ENCODE assay signal across 8 cellular contexts in the genomic region with DNA sequence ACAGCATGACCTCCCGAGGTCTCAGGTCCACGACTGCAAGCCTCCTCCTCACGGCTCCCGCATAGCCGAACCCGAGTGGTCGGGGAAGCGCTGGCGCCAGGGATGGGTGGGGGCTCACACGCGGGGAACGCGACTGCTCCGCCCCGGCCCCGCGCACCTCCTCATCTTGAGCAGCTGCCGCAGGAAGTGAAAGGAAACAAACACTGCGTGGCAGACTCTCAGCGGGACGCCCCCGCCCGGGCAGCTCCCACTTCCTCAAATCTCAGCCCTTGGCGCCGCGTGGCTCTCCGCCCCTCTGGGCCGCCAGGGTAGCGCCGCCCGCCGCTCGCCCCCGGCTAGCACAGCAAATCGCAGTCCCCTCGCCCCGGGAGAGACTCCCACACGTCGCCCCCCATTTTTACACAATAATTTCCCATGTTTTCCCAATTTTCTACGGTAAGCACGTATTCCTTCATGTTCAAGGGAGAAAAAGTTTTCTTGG. TPM values are rescaled to one million over a fixed set of nuclear protein-coding genes. Genes with fewer than 3 reads are reported as not detected.
DNase-seq lines count a peak whose midpoint lies in the region; FAIRE-seq and TF ChIP-seq lines count a peak whose summit lies in the region.

A gene with protein sequence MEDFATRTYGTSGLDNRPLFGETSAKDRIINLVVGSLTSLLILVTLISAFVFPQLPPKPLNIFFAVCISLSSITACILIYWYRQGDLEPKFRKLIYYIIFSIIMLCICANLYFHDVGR (minus strand): TSS at position 188 of the 481 bp plus-strand sequence. CDS start 229 bp downstream, outside the sequence.

- peak; percentile 96 for FAIRE-seq in GM12891 (lab: Jason Lieb, UNC)
- FAIRE-seq in small intestine (lab: Jason Lieb, UNC): no peak

- TF ChIP-seq CTCF in brain (conservative IDR thresholded peaks at IDR 0.05): peak in 1 of 2 experiments; percentile 32

- H3K27me3 Mint-ChIP-seq in brain: peaks cover 18% of the 10 kb centered on the region

- H3K36me3 ChIP-seq in small intestine (ENCODE audit: control insufficient read depth in 2 of 2, insufficient read depth in 2 of 2, low read length in 2 of 2): no peaks in the 10 kb centered on the region

- H3K36me3 Mint-ChIP-seq in brain: no peaks in the 10 kb centered on the region

- peak within 1 kb of the TSS; percentile 72 to 82 (median 73) for H3K27ac Mint-ChIP-seq in brain

- H3K27ac ChIP-seq in small intestine (ENCODE audit: low read depth in 1 of 2, low read length in 1 of 2): peak within 1 kb of the TSS; percentile 57 to 96

- CTCF ChIA-PET in HEK293T (lab: Yijun Ruan, JAX): interaction anchor here (1.1 kb wide), 2 partner anchors 17 to 67 kb away, joined by 3 read pairs; a partner anchor contains a TSS

- peak; percentile 71 for DNase-seq in GM12891 (ENCODE audit: insufficient read length, low spot score)
- DNase-seq in HEK293T (ENCODE audit: extremely low spot score): peak; percentile 64
- peak; percentile 88 for DNase-seq in MV-4-11 (lab: John Stamatoyannopoulos, UW)
- peak; percentile 52 for DNase-seq in UCSD-AML1 (lab: John Stamatoyannopoulos, UW; ENCODE audit: unreplicated experiment)
- peak; percentile 72 for DNase-seq in small intestine
- DNase-seq in NCI-H128 (lab: John Stamatoyannopoulos, UW; ENCODE audit: unreplicated experiment): no peak

- H3K4me1 ChIP-seq in small intestine (ENCODE audit: control insufficient read depth in 2 of 2, insufficient read depth in 1 of 2, low read depth in 1 of 2, low read length in 1 of 2): peaks cover 9 to 14% of the 10 kb centered on the region in 2 donors

- peak within 1 kb of the TSS; percentile 93 to 98 (median 97) for H3K4me3 Mint-ChIP-seq in brain

- H3K4me3 ChIP-seq in iPS-18c (ENCODE audit: insufficient read depth, low read depth, low read length): peak within 1 kb of the TSS; percentile 91
- H3K4me3 ChIP-seq in small intestine (ENCODE audit: low read depth in 1 of 2, low read length in 2 of 2): peak within 1 kb of the TSS; percentile 92 to 95

- peak; percentile 82 for TF ChIP-seq POLR2A in GM12891 (IDR thresholded peaks at IDR 0.05; ENCODE audit: low read depth, low read length)

- no peaks in the 10 kb centered on the region for H3K9me3 Mint-ChIP-seq in brain

- 0 to 1% (median 0%) methylated on average over 38 to 41 of the region's 41 CpGs for WGBS in small intestine, 3 donors

- H3K9me3 ChIP-seq in iPS-18c (ENCODE audit: control insufficient read depth, insufficient read depth, low read length) (no peaks in the 10 kb centered on the region), small intestine (ENCODE audit: control insufficient read depth, low read depth) (no peaks in the 10 kb centered on the region)

- POLR2A ChIA-PET in HEK293T (lab: Yijun Ruan, JAX): interaction anchor here (1.0 to 3.5 kb wide), 5 partner anchors 11 to 67 kb away, joined by 3 to 29 read pairs (median 4); a partner anchor contains a TSS

- H3K4me1 Mint-ChIP-seq in brain: peaks cover 24% of the 10 kb centered on the region

- H3K27me3 ChIP-seq in small intestine (ENCODE audit: control insufficient read depth in 2 of 2, insufficient read depth in 2 of 2, low read length in 2 of 2): no peaks in the 10 kb centered on the region

TF ChIP-seq in GM12891, 5 proteins besides CTCF, POLR2A, EP300 and RAD21:
- TF ChIP-seq TAF1 (IDR thresholded peaks at IDR 0.05; ENCODE audit: low read depth, low read length) (peak; percentile 81), POU2F2 (IDR thresholded peaks at IDR 0.05; ENCODE audit: low read depth, low read length) (peak; percentile 84), PAX5 (IDR thresholded peaks at IDR 0.05; ENCODE audit: insufficient read depth, low read length, severe bottlenecking) (no peak), SPI1 (IDR thresholded peaks at IDR 0.05; ENCODE audit: low read depth, low read length) (peak; percentile 99), POLR2AphosphoS5 (IDR thresholded peaks at IDR 0.05; ENCODE audit: low read depth, low read length) (peak; percentile 86)

TF ChIP-seq in HEK293T, 16 proteins besides CTCF, POLR2A, EP300 and RAD21:
- TF ChIP-seq FOXA1 (IDR thresholded peaks at IDR 0.05): no peak
- no peak for TF ChIP-seq FOXK2 (IDR thresholded peaks at IDR 0.05)
- TF ChIP-seq L3MBTL2 (conservative IDR thresholded peaks at IDR 0.05): no peak; the same call in none of the 2 replicates
- no peak for TF ChIP-seq LEF1 (IDR thresholded peaks at IDR 0.05; ENCODE audit: borderline replicate concordance)
- TF ChIP-seq FOXM1 (IDR thresholded peaks at IDR 0.05; ENCODE audit: borderline replicate concordance): no peak
- no peak for TF ChIP-seq SP1 (IDR thresholded peaks at IDR 0.05)
- no peak for TF ChIP-seq SUZ12 (IDR thresholded peaks at IDR 0.05)
- TF ChIP-seq NFRKB (IDR thresholded peaks at IDR 0.05): no peak
- no peak for TF ChIP-seq ARNT (IDR thresholded peaks at IDR 0.05)
- TF ChIP-seq ZNF384 (IDR thresholded peaks at IDR 0.05): no peak
- TF ChIP-seq, protein P1, sequence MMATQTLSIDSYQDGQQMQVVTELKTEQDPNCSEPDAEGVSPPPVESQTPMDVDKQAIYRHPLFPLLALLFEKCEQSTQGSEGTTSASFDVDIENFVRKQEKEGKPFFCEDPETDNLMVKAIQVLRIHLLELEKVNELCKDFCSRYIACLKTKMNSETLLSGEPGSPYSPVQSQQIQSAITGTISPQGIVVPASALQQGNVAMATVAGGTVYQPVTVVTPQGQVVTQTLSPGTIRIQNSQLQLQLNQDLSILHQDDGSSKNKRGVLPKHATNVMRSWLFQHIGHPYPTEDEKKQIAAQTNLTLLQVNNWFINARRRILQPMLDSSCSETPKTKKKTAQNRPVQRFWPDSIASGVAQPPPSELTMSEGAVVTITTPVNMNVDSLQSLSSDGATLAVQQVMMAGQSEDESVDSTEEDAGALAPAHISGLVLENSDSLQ (IDR thresholded peaks at IDR 0.05): no peak
- TF ChIP-seq ELF4 (IDR thresholded peaks at IDR 0.05): no peak
- TF ChIP-seq BHLHE40 (IDR thresholded peaks at IDR 0.05; ENCODE audit: borderline replicate concordance): no peak
- TF ChIP-seq TARDBP (IDR thresholded peaks at IDR 0.05): no peak
- TF ChIP-seq CTBP1 (IDR thresholded peaks at IDR 0.05; ENCODE audit: borderline replicate concordance): no peak

RNA-seq across cellular contexts. Expression of the gene that starts here (rescaled TPM):
- 90.1 TPM for polyA plus RNA-seq in GM12891 (2012; ENCODE audit: low read depth, missing spikeins)
- polyA plus RNA-seq in brain (ENCODE audit: insufficient read depth, low read depth, low replicate concordance) (5.9 TPM), small intestine (10 to 100 TPM; 18.6 to 35.1 (median 31.9) TPM)
